In the genomic region with DNA sequence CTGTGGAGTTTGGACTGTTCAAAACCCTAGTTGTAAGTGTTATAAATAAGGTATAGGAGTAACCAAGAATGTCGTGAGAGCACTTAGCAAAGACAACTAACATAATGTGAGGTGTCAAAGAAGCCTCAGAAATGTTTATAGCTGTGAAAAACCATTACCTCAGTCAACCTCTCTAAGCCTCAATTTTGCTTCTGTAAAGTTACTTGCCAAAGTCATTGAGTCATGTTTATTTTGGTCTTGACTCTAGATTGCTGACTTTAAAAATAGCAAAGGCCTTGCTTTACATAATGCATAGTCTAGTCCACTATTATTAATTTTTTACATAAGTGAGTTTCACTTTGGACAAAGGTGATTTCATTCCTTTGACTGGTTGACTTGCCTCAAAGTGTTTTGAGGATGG, we compare ENCODE assay signal across 14 cellular contexts.
DNase-seq lines count a peak whose midpoint lies in the region; ATAC-seq and TF ChIP-seq lines count a peak whose summit lies in the region.
"Had no signal": no experiment of that assay in that cellular context is flagged by ENCODE, and none has a peak within 500 bp of the region (broad histone marks: within the 10 kb centered on the region; RNA-seq: fewer than 3 reads in every experiment).

No MANE protein-coding gene starts in this region.

- no peak for DNase-seq in Right ventricle myocardium inferior (ENCODE audit: missing footprints)
- no peak for DNase-seq in right atrium auricular region (ENCODE audit: low spot score)
- no peak for DNase-seq in upper lobe of right lung
- no peak for DNase-seq in progenitor cell of endocrine pancreas (ENCODE audit: low spot score, unreplicated experiment)
- no peak for DNase-seq in NCI-H82 treated with DMSO at 0.1 percent for 48 hours (lab: John Stamatoyannopoulos, UW; ENCODE audit: unreplicated experiment)
- DNase-seq: DND-41; NCI-H1105; nephron progenitor cell; OCI-M1; stimulated activated CD4-positive, alpha-beta T cell treated with anti-CD3 and anti-CD28 coated beads, Interleukin-2, amount 100 ng/mL, for 24 hours; thyroid gland had no signal

- H3K36me3 Mint-ChIP-seq in progenitor cell of endocrine pancreas (ENCODE audit: insufficient read depth) = no peaks in the 10 kb centered on the region

- ATAC-seq in Right ventricle myocardium inferior (peak; percentile 48), HG02763 (IDR thresholded peaks at IDR 0.05; ENCODE audit: unreplicated experiment) (peak; percentile 70), HG03521 (IDR thresholded peaks at IDR 0.05; ENCODE audit: unreplicated experiment) (peak; percentile 55), upper lobe of right lung (peak; percentile 62), HG02870 (IDR thresholded peaks at IDR 0.05; ENCODE audit: unreplicated experiment) (no peak)

- H3K27ac ChIP-seq in right atrium auricular region = peak overlapping the region in 1 of 2 donors; percentile 42
- no peak overlapping the region for H3K27ac ChIP-seq in upper lobe of right lung
- H3K27ac ChIP-seq: thyroid gland had no signal

- H3K4me1 Mint-ChIP-seq in progenitor cell of endocrine pancreas (ENCODE audit: low read depth) = peaks cover 16% of the 10 kb centered on the region
- H3K4me1 Mint-ChIP-seq: nephron progenitor cell had no signal

- no peaks in the 10 kb centered on the region for H3K27me3 ChIP-seq in right atrium auricular region
- no peaks in the 10 kb centered on the region for H3K27me3 ChIP-seq in upper lobe of right lung
- H3K27me3 ChIP-seq: thyroid gland had no signal

- H3K4me1 ChIP-seq in right atrium auricular region (peaks cover 0 to 4% of the 10 kb centered on the region in 2 donors), upper lobe of right lung (peaks cover 5% of the 10 kb centered on the region)
- H3K4me1 ChIP-seq: thyroid gland had no signal

- intact Hi-C loops in Right ventricle myocardium inferior (cut with DNase I) (no loop called here), upper lobe of right lung (cut with DNase I) (no loop called here)

- H3K9me3 Mint-ChIP-seq in progenitor cell of endocrine pancreas (ENCODE audit: low read depth) = peaks cover 4% of the 10 kb centered on the region
- H3K9me3 Mint-ChIP-seq: nephron progenitor cell had no signal

- H3K9me3 ChIP-seq in right atrium auricular region = no peaks in the 10 kb centered on the region
- H3K9me3 ChIP-seq in upper lobe of right lung = no peaks in the 10 kb centered on the region
- H3K9me3 ChIP-seq: thyroid gland had no signal

- TF ChIP-seq CTCF in right atrium auricular region (IDR thresholded peaks at IDR 0.05) (no peak), upper lobe of right lung (IDR thresholded peaks at IDR 0.05) (no peak), progenitor cell of endocrine pancreas (IDR thresholded peaks at IDR 0.05; ENCODE audit: unreplicated experiment) (no peak)

- no peak overlapping the region for H3K27ac Mint-ChIP-seq in progenitor cell of endocrine pancreas
- H3K27ac Mint-ChIP-seq: nephron progenitor cell had no signal

- H3K27me3 Mint-ChIP-seq in progenitor cell of endocrine pancreas = peaks cover 49% of the 10 kb centered on the region

- no peak overlapping the region for H3K4me3 Mint-ChIP-seq in progenitor cell of endocrine pancreas (ENCODE audit: low read depth)
- H3K4me3 Mint-ChIP-seq: nephron progenitor cell had no signal

- H3K36me3 ChIP-seq in right atrium auricular region = no peaks in the 10 kb centered on the region
- no peaks in the 10 kb centered on the region for H3K36me3 ChIP-seq in upper lobe of right lung
- H3K36me3 ChIP-seq: thyroid gland had no signal

- H3K4me3 ChIP-seq in right atrium auricular region = no peak overlapping the region
- H3K4me3 ChIP-seq in upper lobe of right lung = no peak overlapping the region
- H3K4me3 ChIP-seq: thyroid gland had no signal
